10 cellular contexts compared by ENCODE assay signal in the genomic region with DNA sequence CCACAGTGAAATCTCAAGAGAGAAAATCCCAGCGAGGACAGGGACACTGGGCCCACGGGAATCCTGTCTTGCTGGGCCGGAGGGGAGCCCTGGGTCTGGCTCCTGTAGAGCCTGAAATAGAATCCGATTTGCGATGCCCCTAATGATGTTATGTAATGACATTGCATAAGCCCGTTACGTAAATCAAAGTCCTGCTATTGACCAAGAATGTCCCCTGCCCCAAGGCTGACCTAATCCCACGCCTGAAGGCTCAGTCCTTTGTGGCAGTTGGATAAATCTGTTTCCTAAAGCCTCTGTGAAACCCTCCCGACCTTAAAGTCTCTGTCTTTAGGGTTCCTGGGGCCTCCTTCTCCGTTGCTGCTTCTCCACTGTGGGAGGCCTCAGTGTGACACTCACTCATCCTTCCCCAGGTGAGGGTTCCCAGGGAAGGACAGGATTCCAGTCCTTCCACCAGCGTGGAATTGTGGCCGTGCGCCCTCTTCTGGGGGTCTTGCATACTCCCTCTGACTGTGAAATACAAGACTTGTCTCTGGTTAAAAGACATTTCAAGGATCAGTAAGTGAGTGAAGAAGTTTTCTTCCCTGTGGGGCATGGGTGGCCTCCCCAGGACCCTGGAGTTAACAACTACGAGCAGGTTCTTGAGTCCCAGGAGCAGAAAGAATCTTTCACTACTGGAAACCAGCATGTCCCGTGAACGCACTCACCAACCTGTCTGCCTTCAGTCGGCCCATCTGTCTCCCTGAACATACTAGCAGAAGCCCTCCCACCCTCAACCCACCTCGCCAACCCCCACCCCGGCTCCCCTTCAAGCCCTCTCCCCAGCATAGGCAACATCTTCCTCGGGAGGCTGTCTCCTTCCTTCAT. TPM values are rescaled to one million over a fixed set of nuclear protein-coding genes. Genes with fewer than 3 reads are reported as not detected.
DNase-seq lines count a peak whose midpoint lies in the region; ATAC-seq and TF ChIP-seq lines count a peak whose summit lies in the region.
"Had no signal": no experiment of that assay in that cellular context is flagged by ENCODE, and none has a peak within 500 bp of the region (broad histone marks: within the 10 kb centered on the region; RNA-seq: fewer than 3 reads in every experiment).

No MANE protein-coding gene starts in this region.

- H3K4me1 ChIP-seq in SK-N-SH (ENCODE audit: control insufficient read depth in 1 of 2, insufficient read depth in 2 of 2, low read depth in 1 of 2, low read length in 1 of 2), result no peaks in the 10 kb centered on the region
- peaks cover 8% of the 10 kb centered on the region for H3K4me1 ChIP-seq in cardiac muscle cell (ENCODE audit: low read depth)
- H3K4me1 ChIP-seq in thyroid gland, result no peaks in the 10 kb centered on the region

- CTCF ChIA-PET in SK-N-SH (lab: Yijun Ruan, JAX), result interaction anchor here (0.9 to 3.9 kb wide), 11 partner anchors 8 to 82 kb away, joined by 3 to 37 read pairs (median 9); partner anchors contain the start of gene ZNF467

- H3K4me2 ChIP-seq in SK-N-SH, result no peak overlapping the region

- POLR2A ChIA-PET in SK-N-SH (lab: Yijun Ruan, JAX), result no interaction called here

- no peaks in the 10 kb centered on the region for H3F3A ChIP-seq in SK-N-SH (replicated peaks; ENCODE audit: insufficient read depth)

- no peaks in the 10 kb centered on the region for H3K79me2 ChIP-seq in SK-N-SH (ENCODE audit: insufficient read depth)

- intact Hi-C loops in thyroid gland (cut with DNase I), result no loop called here

- TF ChIP-seq CTCF in SK-N-SH (IDR thresholded peaks at IDR 0.05) (peak; percentile 80), cardiac muscle cell (IDR thresholded peaks at IDR 0.05; ENCODE audit: low read depth, low read length) (peak; percentile 82), thyroid gland (IDR thresholded peaks at IDR 0.05) (peak in 2 of 6 experiments; percentile 12 to 55)

- no peak for TF ChIP-seq EP300 in SK-N-SH (IDR thresholded peaks at IDR 0.05; ENCODE audit: borderline replicate concordance in 1 of 2, low read depth in 1 of 2, low read length in 1 of 2)

- TF ChIP-seq POLR2A in thyroid gland (IDR thresholded peaks at IDR 0.05), result no peak

- no peaks in the 10 kb centered on the region for H3K9me2 ChIP-seq in SK-N-SH

- DNase-seq in NCI-H345 (lab: John Stamatoyannopoulos, UW) (peak; percentile 20), NCI-H345 treated with DMSO at 0.1 percent for 48 hours (lab: John Stamatoyannopoulos, UW; ENCODE audit: unreplicated experiment) (no peak), SK-N-SH (peak; percentile 71), cardiac muscle cell (ENCODE audit: low read depth in 1 of 2, low spot score in 1 of 2) (peak; percentile 51 to 72), thyroid gland (peak; percentile 27 to 46), CD1c-positive myeloid dendritic cell (ENCODE audit: extremely low spot score) (no peak)
- no peak for DNase-seq in activated CD8-positive, alpha-beta memory T cell treated with anti-CD3 and anti-CD28 coated beads for 24 hours
- DNase-seq: CD8-positive, alpha-beta memory T cell had no signal

- H3K4me3 ChIP-seq in SK-N-SH (ENCODE audit: low read depth in 2 of 2, low read length in 1 of 2) (peak overlapping the region in 1 of 2 experiments; percentile 45; a peak in 1 of 4 replicates), cardiac muscle cell (no peak overlapping the region), thyroid gland (replicated peaks in 1 of 3) (no peak overlapping the region)

- no peak overlapping the region for H3K9ac ChIP-seq in SK-N-SH

- H4K20me1 ChIP-seq in SK-N-SH (ENCODE audit: insufficient read depth), result no peaks in the 10 kb centered on the region

- H3K36me3 ChIP-seq in SK-N-SH (replicated peaks in 1 of 2; ENCODE audit: control insufficient read depth in 1 of 2, insufficient read depth in 2 of 2, low read length in 1 of 2) (no peaks in the 10 kb centered on the region), cardiac muscle cell (no peaks in the 10 kb centered on the region), thyroid gland (no peaks in the 10 kb centered on the region)

- H3K27me3 ChIP-seq in SK-N-SH (ENCODE audit: insufficient read depth) (peaks cover under 1% of the 10 kb centered on the region; the same call in 1 of the 2 replicates), cardiac muscle cell (peaks cover 14% of the 10 kb centered on the region), thyroid gland (no peaks in the 10 kb centered on the region)

- H3K9me3 ChIP-seq in SK-N-SH (no peaks in the 10 kb centered on the region), cardiac muscle cell (ENCODE audit: low read depth) (no peaks in the 10 kb centered on the region), thyroid gland (no peaks in the 10 kb centered on the region)

- ATAC-seq in GM21576 (IDR thresholded peaks at IDR 0.05; ENCODE audit: unreplicated experiment), result no peak

- 45% methylated on average over 20 of the region's 20 CpGs for WGBS in SK-N-SH (ENCODE audit: low lambda C conversion rate)
- WGBS in thyroid gland, 2 donors, result 63 to 64% methylated on average over 20 of the region's 20 CpGs

- no peak overlapping the region for H2AFZ ChIP-seq in SK-N-SH (ENCODE audit: low read depth)

- no peak overlapping the region for H3K27ac ChIP-seq in SK-N-SH (ENCODE audit: low read depth in 2 of 2, low read length in 1 of 2)
- no peak overlapping the region for H3K27ac ChIP-seq in cardiac muscle cell
- H3K27ac ChIP-seq in thyroid gland, result no peak overlapping the region
- H3K27ac ChIP-seq: epithelial cell of prostate had no signal

- peak; percentile 73 for TF ChIP-seq RAD21 in SK-N-SH (IDR thresholded peaks at IDR 0.05; ENCODE audit: low read length)

TF ChIP-seq in SK-N-SH, 30 proteins besides CTCF, POLR2A, EP300 and RAD21:
- TF ChIP-seq SMC3 (IDR thresholded peaks at IDR 0.05; ENCODE audit: low read depth, low read length), result peak; percentile 68
- TF ChIP-seq REST (IDR thresholded peaks at IDR 0.05; ENCODE audit: low read depth, low read length), result no peak

RNA-seq across cellular contexts. Expression of gene ZNF467, which starts 19.8 kb away (rescaled TPM):
- polyA plus RNA-seq in SK-N-SH (2012; rRNA removed) (2.6 and 4.1 TPM in 2 replicates), cardiac muscle cell (27.7 and 34.1 TPM in 2 replicates)
- polyA plus RNA-seq in SK-N-SH (2012; cell fraction: cytosol; rRNA removed), result 2.1 and 3.1 TPM in 2 replicates
- 10.0 and 12.6 TPM in 2 replicates for polyA plus RNA-seq in SK-N-SH (2012; cell fraction: nucleus; rRNA removed)
- total RNA-seq in cardiac muscle cell (19.9 and 33.7 TPM in 2 replicates), thyroid gland (10 to 100 TPM; 11.8 to 18.8 (median 15.5) TPM)

Comparison
In these comparisons a context has a peak if more than half of its experiments do, and no peak if none do; other contexts are left out.
1. DNase-seq: peak in NCI-H345 (single experiment), SK-N-SH (single experiment), cardiac muscle cell (2 of 2) and thyroid gland (2 of 2); none in NCI-H345 treated with DMSO at 0.1 percent for 48 hours (single experiment), CD1c-positive myeloid dendritic cell (single experiment) and activated CD8-positive, alpha-beta memory T cell treated with anti-CD3 and anti-CD28 coated beads for 24 hours (single experiment).